28 cellular contexts compared by ENCODE assay signal in genomic region chr13:60174113-60174512, GRCh38.
"Had no signal": no experiment of that assay in that cellular context is flagged by ENCODE, and none has a peak within 500 bp of the region (broad histone marks: within the 10 kb centered on the region; RNA-seq: fewer than 3 reads in every experiment).

No MANE protein-coding gene starts in this region.

- H3K27me3 ChIP-seq: colonic mucosa, gastrocnemius medialis, left lung had no signal

- DNase-seq: colonic mucosa; cortex of kidney; effector CD8-positive, alpha-beta T cell; effector memory CD8-positive, alpha-beta T cell; endodermal cell; erythroblast; esophagus squamous epithelium; foreskin fibroblast; foreskin melanocyte; gastrocnemius medialis; glutamatergic neuron; head of caudate nucleus; heart right ventricle; hippocampal formation; left cardiac atrium; left ventricle myocardium superior; mammary epithelial cell; mesendoderm; midbrain had no signal

- H3K4me1 ChIP-seq: colonic mucosa, esophagus squamous epithelium, gastrocnemius medialis, heart right ventricle, left lung had no signal

- H3K9me3 ChIP-seq: colonic mucosa, esophagus squamous epithelium, gastrocnemius medialis, heart right ventricle, left lung had no signal

- H3K4me3 ChIP-seq: colonic mucosa, esophagus squamous epithelium, gastrocnemius medialis, heart right ventricle, left lung, lung had no signal

- ATAC-seq: effector memory CD8-positive, alpha-beta T cell; esophagus mucosa; gastrocnemius medialis; heart right ventricle; left lung; left ventricle myocardium superior had no signal

- H3K4me1 Mint-ChIP-seq: memory B cell had no signal

- H3K27ac ChIP-seq: colonic mucosa, epithelial cell of prostate, esophagus squamous epithelium, gastrocnemius medialis, heart right ventricle, left lung had no signal

- FAIRE-seq: endometrium, islet of Langerhans, keratinocyte had no signal

- H3K9me3 Mint-ChIP-seq: dendritic cell treated with granulocyte-macrophage colony-stimulating factor and Interleukin-4, amounts not matched to agents 40 ng/mL and 50 ng/mL, for 4 days; effector memory CD8-positive, alpha-beta T cell; endodermal cell; memory B cell had no signal

- H3K36me3 Mint-ChIP-seq: memory B cell had no signal

- H3K4me3 Mint-ChIP-seq: dendritic cell treated with granulocyte-macrophage colony-stimulating factor and Interleukin-4, amounts not matched to agents 40 ng/mL and 50 ng/mL, for 4 days; effector memory CD8-positive, alpha-beta T cell; endodermal cell; memory B cell had no signal

- H3K27ac Mint-ChIP-seq: dendritic cell treated with granulocyte-macrophage colony-stimulating factor and Interleukin-4, amounts not matched to agents 40 ng/mL and 50 ng/mL, for 4 days; effector memory CD8-positive, alpha-beta T cell; endodermal cell; memory B cell had no signal

- H3K36me3 ChIP-seq: colonic mucosa, esophagus squamous epithelium, gastrocnemius medialis, heart right ventricle, left lung had no signal
